Comparison of ENCODE assay signal across 8 cellular contexts in the genomic region with DNA sequence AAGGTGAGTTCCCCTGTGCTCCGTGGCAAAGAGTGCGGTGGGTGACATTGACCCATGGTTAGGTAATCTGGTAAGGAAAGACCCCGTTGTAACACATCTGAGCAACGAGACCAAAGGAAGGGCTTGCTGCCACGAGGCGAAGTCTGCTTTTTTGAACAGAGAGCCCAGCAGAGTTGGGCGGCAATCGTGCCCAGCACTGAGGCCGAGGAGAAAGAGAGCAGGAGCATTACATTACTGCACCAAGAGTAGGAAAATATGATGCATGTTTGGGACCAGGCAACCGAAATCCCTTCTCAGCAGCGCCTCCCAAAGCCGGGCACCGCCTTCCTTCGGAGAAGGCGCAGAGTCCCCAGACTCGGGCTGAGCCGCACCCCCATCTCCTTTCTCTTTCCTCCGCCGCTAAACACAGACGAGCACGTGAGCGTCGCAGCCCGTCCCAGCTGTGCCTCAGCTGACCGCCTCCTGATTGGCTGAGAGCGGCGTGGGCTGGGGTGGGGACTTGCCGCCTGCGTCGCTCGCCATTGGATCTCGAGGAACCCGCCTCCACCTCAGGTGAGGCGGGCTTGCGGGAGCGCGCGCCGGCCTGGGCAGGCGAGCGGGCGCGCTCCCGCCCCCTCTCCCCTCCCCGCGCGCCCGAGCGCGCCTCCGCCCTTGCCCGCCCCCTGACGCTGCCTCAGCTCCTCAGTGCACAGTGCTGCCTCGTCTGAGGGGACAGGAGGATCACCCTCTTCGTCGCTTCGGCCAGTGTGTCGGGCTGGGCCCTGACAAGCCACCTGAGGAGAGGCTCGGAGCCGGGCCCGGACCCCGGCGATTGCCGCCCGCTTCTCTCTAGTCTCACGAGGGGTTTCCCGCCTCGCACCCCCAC. TPM values are rescaled to one million over a fixed set of nuclear protein-coding genes. Genes with fewer than 3 reads are reported as not detected.
DNase-seq lines count a peak whose midpoint lies in the region; ATAC-seq and TF ChIP-seq lines count a peak whose summit lies in the region.

A gene (plus strand): TSS at position 684 of the 865 bp plus-strand sequence. CDS start 292 bp downstream, outside the sequence.

- H3K36me3 Mint-ChIP-seq in IgD-negative memory B cell: no peaks in the 10 kb centered on the region

- peaks cover 21% of the 10 kb centered on the region for H3K4me1 ChIP-seq in mononuclear cell (ENCODE audit: insufficient read depth, low read length)

- ATAC-seq in GM21529 (IDR thresholded peaks at IDR 0.05; ENCODE audit: unreplicated experiment): peak; percentile 87

- H3K9me3 ChIP-seq in mononuclear cell (ENCODE audit: low read depth, low read length): no peaks in the 10 kb centered on the region

- peak within 1 kb of the TSS; percentile 83 to 97 (median 96) for H3K27ac Mint-ChIP-seq in IgD-negative memory B cell

- DNase-seq in DMS114 treated with DMSO at 0.1 percent for 48 hours (lab: John Stamatoyannopoulos, UW; ENCODE audit: unreplicated experiment) (peak; percentile 88), OCI-M2 (lab: John Stamatoyannopoulos, UW; ENCODE audit: unreplicated experiment) (peak; percentile 74), activated T-cell treated with anti-CD3 and anti-CD28 coated beads for 48 hours (ENCODE audit: low read depth) (peak; percentile 95), epithelial cell of esophagus (ENCODE audit: low read depth) (peak; percentile 100)
- peak; percentile 76 to 88 for DNase-seq in stimulated activated CD8-positive, alpha-beta memory T cell treated with anti-CD3 and anti-CD28 coated beads, Interleukin-4, amount 100 ng/mL, for 1 hour (ENCODE audit: low read depth in 2 of 2, low spot score in 1 of 2)

- peak; percentile 27 for TF ChIP-seq CTCF in epithelial cell of esophagus (IDR thresholded peaks at IDR 0.05; ENCODE audit: insufficient read depth, low read depth, low read length, missing control alignments)

- peaks cover 2% of the 10 kb centered on the region for H3K27me3 Mint-ChIP-seq in IgD-negative memory B cell

- peak within 1 kb of the TSS; percentile 88 for H3K4me3 ChIP-seq in epithelial cell of esophagus (ENCODE audit: low read length)
- H3K4me3 ChIP-seq in mononuclear cell (ENCODE audit: low read length): peak within 1 kb of the TSS; percentile 94

- H3K9me3 Mint-ChIP-seq in IgD-negative memory B cell: peaks cover 0 to 7% (median 3%) of the 10 kb centered on the region in 3 donors

- H3K4me3 Mint-ChIP-seq in IgD-negative memory B cell: peak within 1 kb of the TSS; percentile 92 to 99 (median 96)

- peaks cover 31 to 35% (median 33%) of the 10 kb centered on the region in 3 donors for H3K4me1 Mint-ChIP-seq in IgD-negative memory B cell

- no peaks in the 10 kb centered on the region for H3K27me3 ChIP-seq in mononuclear cell (ENCODE audit: insufficient read depth, low read length)

RNA-seq across cellular contexts. Expression of the gene that starts here (rescaled TPM):
- polyA plus RNA-seq in IgD-negative memory B cell: 88.0 TPM
- 972 TPM for total RNA-seq in mononuclear cell

Comparison
In these comparisons a context has a peak if more than half of its experiments do, and no peak if none do; other contexts are left out.
1. Peak in every context shown above with its lines: DNase-seq, ATAC-seq and H3K4me3 ChIP-seq.